ENCODE assay signal across 11 cellular contexts in genomic region chr1:236345728-236346127, GRCh38. TPM values are rescaled to one million over a fixed set of nuclear protein-coding genes. Genes with fewer than 3 reads are reported as not detected.
DNase-seq lines count a peak whose midpoint lies in the region; ATAC-seq and TF ChIP-seq lines count a peak whose summit lies in the region.
"Had no signal": no experiment of that assay in that cellular context is flagged by ENCODE, and none has a peak within 500 bp of the region (broad histone marks: within the 10 kb centered on the region; RNA-seq: fewer than 3 reads in every experiment).

No MANE protein-coding gene starts in this region.

- H3K4me1 ChIP-seq in heart right ventricle: peaks cover 0 to 13% (median 3%) of the 10 kb centered on the region in 9 donors

- peaks cover 6% of the 10 kb centered on the region for H3K36me3 Mint-ChIP-seq in T-helper 17 cell (ENCODE audit: low read depth)

- TF ChIP-seq CTCF in dorsolateral prefrontal cortex (IDR thresholded peaks at IDR 0.05 in 54 of 56, conservative IDR thresholded peaks at IDR 0.05 in 2 of 56; ENCODE audit: low read depth in 1 of 56, partially characterized antibody in 56 of 56): peak in 8 of 56 donors; percentile 11 to 29 (median 16)
- TF ChIP-seq CTCF in heart right ventricle (IDR thresholded peaks at IDR 0.05): peak in 2 of 9 donors; percentile 11 to 23

- peaks cover 26% of the 10 kb centered on the region for H3K27me3 Mint-ChIP-seq in T-helper 17 cell

- intact Hi-C loops in dorsolateral prefrontal cortex (cut with DNase I): loop anchor here in 1 of 2 donors (2.0 kb wide), 1 partner anchor 237 kb away; no protein-coding TSS in a partner anchor
- intact Hi-C loops in heart right ventricle (cut with DNase I): no loop called here

- H3K4me1 Mint-ChIP-seq in T-helper 17 cell: peaks cover 5% of the 10 kb centered on the region

- no peak overlapping the region for H3K4me3 Mint-ChIP-seq in T-helper 17 cell

- peak; percentile 22 for DNase-seq in ELF-1 (ENCODE audit: low read depth, low spot score)
- peak; percentile 4 for DNase-seq in HK-2 (ENCODE audit: unreplicated experiment)
- no peak for DNase-seq in T-helper 17 cell
- peak; percentile 49 for DNase-seq in iPS-NIHi7 (ENCODE audit: extremely low spot score)
- no peak for DNase-seq in dorsolateral prefrontal cortex
- DNase-seq in heart right ventricle: no peak
- DNase-seq: activated effector memory CD4-positive, alpha-beta T cell treated with anti-CD3 and anti-CD28 coated beads, Interleukin-2, amount 50 U/mL, for 16 hours; effector CD8-positive, alpha-beta T cell had no signal

- H3K27ac ChIP-seq in dorsolateral prefrontal cortex: no peak overlapping the region
- H3K27ac ChIP-seq in heart right ventricle: no peak overlapping the region

- H3K4me3 ChIP-seq in dorsolateral prefrontal cortex (no peak overlapping the region), heart right ventricle (no peak overlapping the region)

- peaks cover 0 to 7% (median 0%) of the 10 kb centered on the region in 45 donors for H3K27me3 ChIP-seq in dorsolateral prefrontal cortex
- no peaks in the 10 kb centered on the region for H3K27me3 ChIP-seq in heart right ventricle

- ATAC-seq in T-helper 17 cell (no peak), GM19035 (IDR thresholded peaks at IDR 0.05; ENCODE audit: unreplicated experiment) (no peak), HG03139 (IDR thresholded peaks at IDR 0.05; ENCODE audit: unreplicated experiment) (no peak), heart right ventricle (no peak)

- peak overlapping the region; percentile 72 for H3K27ac Mint-ChIP-seq in T-helper 17 cell

- H3K9me3 ChIP-seq in T-helper 17 cell (ENCODE audit: control insufficient read depth, low read length, poor library complexity, severe bottlenecking) (no peaks in the 10 kb centered on the region), heart right ventricle (no peaks in the 10 kb centered on the region)

- H3K36me3 ChIP-seq in heart right ventricle: no peaks in the 10 kb centered on the region

- 20 to 52% methylated on average over 1 of the region's 1 CpG for WGBS in heart right ventricle, 2 donors

RNA-seq across cellular contexts. Expression of gene EDARADD, which starts 48.4 kb away (rescaled TPM):
- total RNA-seq in T-helper 17 cell (1 to 10 TPM in 1 of 2 donors, under 1 TPM in 1; 0.37 to 2.5 TPM), dorsolateral prefrontal cortex (1 to 10 TPM in 4 of 120 experiments, under 1 TPM in 44, not detected in 72; 0.16 to 1.3 (median 0.31) TPM), heart right ventricle (1 to 10 TPM in 5 of 10 donors, under 1 TPM in 5; 0.57 to 2.5 (median 1.3) TPM)
- under 1 TPM; 0.14 to 0.44 TPM for polyA plus RNA-seq in heart right ventricle
- total RNA-seq: pulmonary artery endothelial cell had no signal

Comparison
In these comparisons a context has a peak if more than half of its experiments do, and no peak if none do; other contexts are left out.
1. DNase-seq: peak in ELF-1 (single experiment), HK-2 (single experiment) and iPS-NIHi7 (single experiment); none in T-helper 17 cell (0 of 3), dorsolateral prefrontal cortex (0 of 10) and heart right ventricle (0 of 2).